Comparison of ENCODE assay signal across 13 cellular contexts in the genomic region with DNA sequence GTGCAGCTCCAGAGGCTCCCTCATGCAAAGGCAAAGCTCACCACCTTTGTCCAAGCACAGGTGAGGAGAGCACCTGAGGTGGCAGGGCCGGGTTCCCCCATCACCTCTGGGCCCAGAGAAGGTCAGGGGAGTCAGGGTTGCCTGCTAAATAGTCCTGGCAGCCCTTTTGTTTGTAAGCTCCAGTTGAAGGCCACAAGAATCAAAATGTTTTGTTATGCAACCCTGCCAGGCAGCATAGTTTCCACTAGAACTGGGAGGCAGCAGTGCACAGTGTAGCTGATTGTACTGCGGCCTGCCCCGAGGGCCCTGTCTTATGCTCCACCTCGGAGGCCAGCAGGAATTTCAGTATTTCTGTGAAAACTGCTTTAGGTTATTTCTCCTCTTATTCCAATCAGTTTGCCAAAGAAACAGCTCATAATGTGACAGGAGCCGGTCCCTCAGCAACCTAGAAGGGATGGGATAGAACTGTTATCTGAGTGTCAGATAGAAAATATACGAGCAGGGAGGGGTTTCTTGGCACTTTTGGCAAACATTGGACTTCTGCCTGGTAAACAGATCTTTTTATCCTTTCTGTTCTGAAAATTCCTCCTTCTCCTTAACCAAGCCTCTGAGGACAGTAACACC.
DNase-seq lines count a peak whose midpoint lies in the region; ATAC-seq, FAIRE-seq and TF ChIP-seq lines count a peak whose summit lies in the region.
"Had no signal": no experiment of that assay in that cellular context is flagged by ENCODE, and none has a peak within 500 bp of the region (broad histone marks: within the 10 kb centered on the region; RNA-seq: fewer than 3 reads in every experiment).

No MANE protein-coding gene starts in this region.

- no peak overlapping the region for H3K4me3 Mint-ChIP-seq in WTC11
- H3K4me3 Mint-ChIP-seq: stimulated activated naive B cell treated with anti-CD40 and anti-IgM and Interleukin-4, amounts not matched to agents 10 μg/mL and 1 μg/mL and 100 μg/mL, for 72 hours had no signal

- peak; percentile 20 for DNase-seq in WTC11 (ENCODE audit: low spot score)
- no peak for DNase-seq in omental fat pad (ENCODE audit: low spot score)
- no peak for DNase-seq in head of caudate nucleus
- no peak for DNase-seq in MM.1S
- no peak for DNase-seq in HUDEP-2 (lab: John Stamatoyannopoulos, UW; ENCODE audit: unreplicated experiment in 76 of 76)
- DNase-seq: brain microvascular endothelial cell; DND-41; stimulated activated naive B cell treated with anti-CD40 and anti-IgM and Interleukin-4, amounts not matched to agents 10 μg/mL and 1 μg/mL and 100 μg/mL, for 72 hours; T-helper 2 cell had no signal

- H3K27me3 Mint-ChIP-seq in WTC11 (ENCODE audit: low read depth), result no peaks in the 10 kb centered on the region
- H3K27me3 Mint-ChIP-seq: stimulated activated naive B cell treated with anti-CD40 and anti-IgM and Interleukin-4, amounts not matched to agents 10 μg/mL and 1 μg/mL and 100 μg/mL, for 72 hours had no signal

- peak; percentile 88 for ATAC-seq in WTC11
- peak; percentile 85 for ATAC-seq in gastroesophageal sphincter
- peak; percentile 86 for ATAC-seq in omental fat pad (ENCODE audit: low FRiP score)
- ATAC-seq in HG02884 (IDR thresholded peaks at IDR 0.05; ENCODE audit: unreplicated experiment), result no peak
- ATAC-seq: stimulated activated naive B cell treated with anti-CD40 and anti-IgM and Interleukin-4, amounts not matched to agents 10 μg/mL and 1 μg/mL and 100 μg/mL, for 72 hours had no signal

- H3K27ac ChIP-seq in gastroesophageal sphincter (peak overlapping the region in 3 of 4 donors; percentile 41 to 48 (median 45)), MM.1S (ENCODE audit: low read length) (no peak overlapping the region)
- H3K27ac ChIP-seq: brain microvascular endothelial cell had no signal

- H3K4me1 Mint-ChIP-seq in WTC11, result peaks cover 18% of the 10 kb centered on the region
- H3K4me1 Mint-ChIP-seq: stimulated activated naive B cell treated with anti-CD40 and anti-IgM and Interleukin-4, amounts not matched to agents 10 μg/mL and 1 μg/mL and 100 μg/mL, for 72 hours had no signal

- H3K27me3 ChIP-seq in gastroesophageal sphincter (no peaks in the 10 kb centered on the region), MM.1S (replicated peaks; ENCODE audit: insufficient read depth, low read length) (no peaks in the 10 kb centered on the region)
- H3K27me3 ChIP-seq: brain microvascular endothelial cell had no signal

- no peaks in the 10 kb centered on the region for H4K20me1 ChIP-seq in MM.1S (ENCODE audit: insufficient read depth, low read length)

- H3K9me3 ChIP-seq in gastroesophageal sphincter (no peaks in the 10 kb centered on the region), MM.1S (replicated peaks; ENCODE audit: insufficient read depth, low read length) (no peaks in the 10 kb centered on the region)

- no peaks in the 10 kb centered on the region for H3K36me3 ChIP-seq in gastroesophageal sphincter
- no peaks in the 10 kb centered on the region for H3K36me3 ChIP-seq in MM.1S (replicated peaks; ENCODE audit: insufficient read depth, low read length)
- H3K36me3 ChIP-seq: brain microvascular endothelial cell had no signal

- WGBS in gastroesophageal sphincter (ENCODE audit: low coverage in 1 of 2), 2 donors, result 48 to 59% methylated on average over 3 to 6 of the region's 6 CpGs

- no peak overlapping the region for H2AFZ ChIP-seq in MM.1S (ENCODE audit: low read length)

- H3K36me3 Mint-ChIP-seq in WTC11, result no peaks in the 10 kb centered on the region
- H3K36me3 Mint-ChIP-seq: stimulated activated naive B cell treated with anti-CD40 and anti-IgM and Interleukin-4, amounts not matched to agents 10 μg/mL and 1 μg/mL and 100 μg/mL, for 72 hours had no signal

- TF ChIP-seq CTCF in WTC11 (IDR thresholded peaks at IDR 0.05), result no peak
- TF ChIP-seq CTCF in gastroesophageal sphincter (IDR thresholded peaks at IDR 0.05), result no peak
- TF ChIP-seq CTCF in omental fat pad (IDR thresholded peaks at IDR 0.05), result no peak
- TF ChIP-seq CTCF in MM.1S (IDR thresholded peaks at IDR 0.05; ENCODE audit: low read length), result no peak

- no peaks in the 10 kb centered on the region for H3K9me2 ChIP-seq in MM.1S (replicated peaks; ENCODE audit: insufficient read depth, low read length)

- H3F3A ChIP-seq in MM.1S (ENCODE audit: insufficient read depth, low read length), result no peaks in the 10 kb centered on the region

- CTCF ChIA-PET in WTC11 (lab: Charles Lee), result interaction anchor here (0.7 to 2.1 kb wide), 3 partner anchors 9 to 736 kb away, joined by 3 to 8 read pairs (median 5); no protein-coding TSS in a partner anchor

- intact Hi-C loops in head of caudate nucleus (cut with DNase I), result no loop called here

- FAIRE-seq in A204.1 (lab: Jason Lieb, UNC), result peak; percentile 74
- FAIRE-seq: frontal cortex had no signal

- no peak overlapping the region for H3K27ac Mint-ChIP-seq in WTC11
- H3K27ac Mint-ChIP-seq: stimulated activated naive B cell treated with anti-CD40 and anti-IgM and Interleukin-4, amounts not matched to agents 10 μg/mL and 1 μg/mL and 100 μg/mL, for 72 hours had no signal

- TF ChIP-seq POLR2A in gastroesophageal sphincter (IDR thresholded peaks at IDR 0.05), result no peak

- H3K9ac ChIP-seq in MM.1S (ENCODE audit: low read length), result no peak overlapping the region

- POLR2A ChIA-PET in WTC11 (lab: Charles Lee), result no interaction called here

- H3K4me3 ChIP-seq in gastroesophageal sphincter (no peak overlapping the region), MM.1S (ENCODE audit: low read length) (no peak overlapping the region)

- H3K79me2 ChIP-seq in MM.1S (ENCODE audit: low read length), result no peaks in the 10 kb centered on the region

- no peaks in the 10 kb centered on the region for H3K9me3 Mint-ChIP-seq in WTC11
- H3K9me3 Mint-ChIP-seq: stimulated activated naive B cell treated with anti-CD40 and anti-IgM and Interleukin-4, amounts not matched to agents 10 μg/mL and 1 μg/mL and 100 μg/mL, for 72 hours had no signal

- TF ChIP-seq EP300 in gastroesophageal sphincter (IDR thresholded peaks at IDR 0.05), result no peak

- no peak overlapping the region for H3K4me2 ChIP-seq in MM.1S (ENCODE audit: low read depth, low read length)

- H3K4me1 ChIP-seq in gastroesophageal sphincter, result peaks cover 0 to 9% (median 0%) of the 10 kb centered on the region in 3 donors
- no peaks in the 10 kb centered on the region for H3K4me1 ChIP-seq in MM.1S (ENCODE audit: low read length)

TF ChIP-seq in WTC11, 78 proteins besides CTCF, POLR2A, EP300 and RAD21 (continues in another document):
- TF ChIP-seq ZNF423 (CRISPR knock-in tag; IDR thresholded peaks at IDR 0.05), result no peak
- TF ChIP-seq, protein P1, sequence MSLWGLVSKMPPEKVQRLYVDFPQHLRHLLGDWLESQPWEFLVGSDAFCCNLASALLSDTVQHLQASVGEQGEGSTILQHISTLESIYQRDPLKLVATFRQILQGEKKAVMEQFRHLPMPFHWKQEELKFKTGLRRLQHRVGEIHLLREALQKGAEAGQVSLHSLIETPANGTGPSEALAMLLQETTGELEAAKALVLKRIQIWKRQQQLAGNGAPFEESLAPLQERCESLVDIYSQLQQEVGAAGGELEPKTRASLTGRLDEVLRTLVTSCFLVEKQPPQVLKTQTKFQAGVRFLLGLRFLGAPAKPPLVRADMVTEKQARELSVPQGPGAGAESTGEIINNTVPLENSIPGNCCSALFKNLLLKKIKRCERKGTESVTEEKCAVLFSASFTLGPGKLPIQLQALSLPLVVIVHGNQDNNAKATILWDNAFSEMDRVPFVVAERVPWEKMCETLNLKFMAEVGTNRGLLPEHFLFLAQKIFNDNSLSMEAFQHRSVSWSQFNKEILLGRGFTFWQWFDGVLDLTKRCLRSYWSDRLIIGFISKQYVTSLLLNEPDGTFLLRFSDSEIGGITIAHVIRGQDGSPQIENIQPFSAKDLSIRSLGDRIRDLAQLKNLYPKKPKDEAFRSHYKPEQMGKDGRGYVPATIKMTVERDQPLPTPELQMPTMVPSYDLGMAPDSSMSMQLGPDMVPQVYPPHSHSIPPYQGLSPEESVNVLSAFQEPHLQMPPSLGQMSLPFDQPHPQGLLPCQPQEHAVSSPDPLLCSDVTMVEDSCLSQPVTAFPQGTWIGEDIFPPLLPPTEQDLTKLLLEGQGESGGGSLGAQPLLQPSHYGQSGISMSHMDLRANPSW (CRISPR knock-in tag; conservative IDR thresholded peaks at IDR 0.05; ENCODE audit: low read depth), result no peak
- TF ChIP-seq FOXK1 (CRISPR knock-in tag; IDR thresholded peaks at IDR 0.05), result no peak
- no peak for TF ChIP-seq KAT7 (CRISPR knock-in tag; IDR thresholded peaks at IDR 0.05; ENCODE audit: borderline replicate concordance)
- TF ChIP-seq ETV6 (CRISPR knock-in tag; IDR thresholded peaks at IDR 0.05), result no peak
- TF ChIP-seq FOXJ3 (CRISPR knock-in tag; IDR thresholded peaks at IDR 0.05; ENCODE audit: borderline replicate concordance), result no peak
- TF ChIP-seq, protein P2, sequence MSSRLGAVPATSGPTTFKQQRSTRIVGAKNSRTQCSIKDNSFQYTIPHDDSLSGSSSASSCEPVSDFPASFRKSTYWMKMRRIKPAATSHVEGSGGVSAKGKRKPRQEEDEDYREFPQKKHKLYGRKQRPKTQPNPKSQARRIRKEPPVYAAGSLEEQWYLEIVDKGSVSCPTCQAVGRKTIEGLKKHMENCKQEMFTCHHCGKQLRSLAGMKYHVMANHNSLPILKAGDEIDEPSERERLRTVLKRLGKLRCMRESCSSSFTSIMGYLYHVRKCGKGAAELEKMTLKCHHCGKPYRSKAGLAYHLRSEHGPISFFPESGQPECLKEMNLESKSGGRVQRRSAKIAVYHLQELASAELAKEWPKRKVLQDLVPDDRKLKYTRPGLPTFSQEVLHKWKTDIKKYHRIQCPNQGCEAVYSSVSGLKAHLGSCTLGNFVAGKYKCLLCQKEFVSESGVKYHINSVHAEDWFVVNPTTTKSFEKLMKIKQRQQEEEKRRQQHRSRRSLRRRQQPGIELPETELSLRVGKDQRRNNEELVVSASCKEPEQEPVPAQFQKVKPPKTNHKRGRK (CRISPR knock-in tag; IDR thresholded peaks at IDR 0.05; ENCODE audit: borderline replicate concordance), result no peak
- no peak for TF ChIP-seq NFE2L1 (CRISPR knock-in tag; IDR thresholded peaks at IDR 0.05)
- TF ChIP-seq, protein P3, sequence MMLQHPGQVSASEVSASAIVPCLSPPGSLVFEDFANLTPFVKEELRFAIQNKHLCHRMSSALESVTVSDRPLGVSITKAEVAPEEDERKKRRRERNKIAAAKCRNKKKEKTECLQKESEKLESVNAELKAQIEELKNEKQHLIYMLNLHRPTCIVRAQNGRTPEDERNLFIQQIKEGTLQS (CRISPR knock-in tag; conservative IDR thresholded peaks at IDR 0.05), result no peak
- no peak for TF ChIP-seq RELA (CRISPR knock-in tag; IDR thresholded peaks at IDR 0.05; ENCODE audit: borderline replicate concordance)
